ENCODE assay signal across 8 cellular contexts in genomic region chr3:9168230-9168629, GRCh38.
DNase-seq lines count a peak whose midpoint lies in the region; ATAC-seq and TF ChIP-seq lines count a peak whose summit lies in the region.

No MANE protein-coding gene starts in this region.

- H3K4me3 Mint-ChIP-seq in activated CD8-positive, alpha-beta T cell treated with anti-CD3 and anti-CD28 coated beads for 36 hours, result no peak overlapping the region

- no peaks in the 10 kb centered on the region for H3K36me3 Mint-ChIP-seq in activated CD8-positive, alpha-beta T cell treated with anti-CD3 and anti-CD28 coated beads for 36 hours (ENCODE audit: low read depth)

- no peaks in the 10 kb centered on the region for H3K36me3 ChIP-seq in spleen

- H3K9me3 Mint-ChIP-seq in activated CD8-positive, alpha-beta T cell treated with anti-CD3 and anti-CD28 coated beads for 36 hours, result no peaks in the 10 kb centered on the region

- H3K27me3 ChIP-seq in spleen (replicated peaks in 1 of 7), result no peaks in the 10 kb centered on the region

- peak overlapping the region; percentile 26 for H3K27ac Mint-ChIP-seq in activated CD8-positive, alpha-beta T cell treated with anti-CD3 and anti-CD28 coated beads for 36 hours

- H3K4me1 ChIP-seq in spleen, result peaks cover 0 to 28% (median 16%) of the 10 kb centered on the region in 6 donors

- H3K27me3 Mint-ChIP-seq in activated CD8-positive, alpha-beta T cell treated with anti-CD3 and anti-CD28 coated beads for 36 hours, result no peaks in the 10 kb centered on the region

- POLR2A ChIA-PET in activated CD8-positive, alpha-beta T cell treated with anti-CD3 and anti-CD28 coated beads for 36 hours (lab: Charles Lee), result no interaction called here

- WGBS in spleen, 5 donors, result 51 to 72% (median 54%) methylated on average over 6 of the region's 6 CpGs

- H3K4me1 Mint-ChIP-seq in activated CD8-positive, alpha-beta T cell treated with anti-CD3 and anti-CD28 coated beads for 36 hours (ENCODE audit: low read depth), result peaks cover 12% of the 10 kb centered on the region

- H3K4me3 ChIP-seq in spleen, result no peak overlapping the region

- H3K27ac ChIP-seq in spleen, result no peak overlapping the region

- TF ChIP-seq POLR2A in spleen (IDR thresholded peaks at IDR 0.05), result no peak

- ATAC-seq in GM19351 (IDR thresholded peaks at IDR 0.05; ENCODE audit: unreplicated experiment) (peak; percentile 98), HG03039 (IDR thresholded peaks at IDR 0.05; ENCODE audit: unreplicated experiment) (peak; percentile 94), omental fat pad (ENCODE audit: low FRiP score) (no peak)
- ATAC-seq in activated CD8-positive, alpha-beta T cell treated with anti-CD3 and anti-CD28 coated beads for 36 hours, result peak; percentile 93

- peaks cover 0 to 4% (median 0%) of the 10 kb centered on the region in 8 donors for H3K9me3 ChIP-seq in spleen

- CTCF ChIA-PET in activated CD8-positive, alpha-beta T cell treated with anti-CD3 and anti-CD28 coated beads for 36 hours (lab: Charles Lee), result interaction anchor here (0.8 to 1.8 kb wide), 4 partner anchors 9 to 481 kb away, joined by 3 to 5 read pairs (median 3); partner anchors contain the start of gene MTMR14

- intact Hi-C loops in activated CD8-positive, alpha-beta T cell treated with anti-CD3 and anti-CD28 coated beads for 36 hours (cut with micrococcal nuclease), result no loop called here
- intact Hi-C loops in spleen (cut with DNase I; ENCODE audit: low total_unique reads), result no loop called here

- DNase-seq in activated CD8-positive, alpha-beta T cell treated with anti-CD3 and anti-CD28 coated beads for 36 hours, result peak; percentile 78
- DNase-seq in spleen (peak; percentile 81), A172 (ENCODE audit: low spot score) (no peak), RKO (ENCODE audit: low spot score) (no peak), SKM-1 treated with dmso at 0.1 percent for 144 hours (lab: John Stamatoyannopoulos, UW; ENCODE audit: unreplicated experiment) (no peak), omental fat pad (ENCODE audit: low spot score) (no peak)

- TF ChIP-seq CTCF in activated CD8-positive, alpha-beta T cell treated with anti-CD3 and anti-CD28 coated beads for 36 hours (IDR thresholded peaks at IDR 0.05), result no peak
- TF ChIP-seq CTCF in spleen (IDR thresholded peaks at IDR 0.05 in 8 of 11, conservative IDR thresholded peaks at IDR 0.05 in 3 of 11), result no peak
- TF ChIP-seq CTCF in omental fat pad (IDR thresholded peaks at IDR 0.05), result no peak

Comparison
In these comparisons a context has a peak if more than half of its experiments do, and no peak if none do; other contexts are left out.
1. DNase-seq: peak in activated CD8-positive, alpha-beta T cell treated with anti-CD3 and anti-CD28 coated beads for 36 hours (single experiment) and spleen (single experiment); none in A172 (single experiment), RKO (single experiment), SKM-1 treated with dmso at 0.1 percent for 144 hours (single experiment) and omental fat pad (single experiment).